1 cellular context compared by ENCODE assay signal in the genomic region with DNA sequence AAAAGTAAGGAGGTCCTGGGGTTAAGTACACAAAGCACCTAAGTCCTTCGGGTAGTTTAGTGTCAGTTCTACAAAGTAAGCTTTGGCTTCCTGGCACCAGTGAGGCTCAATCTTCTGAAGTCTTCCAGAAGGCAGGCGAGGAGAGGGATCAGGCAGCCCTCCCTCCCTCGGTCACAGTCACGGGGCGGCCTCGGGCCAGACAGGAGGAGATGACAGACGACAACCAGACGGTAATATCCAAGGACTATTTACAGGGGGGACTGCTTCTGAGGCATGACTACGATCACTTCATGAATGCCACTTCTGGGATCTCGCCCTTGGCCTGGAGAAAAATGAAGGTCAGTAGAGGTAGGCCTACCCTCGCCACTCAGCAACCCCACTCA.
TF ChIP-seq lines count a peak whose summit lies in the region.

No MANE protein-coding gene starts in this region.

TF ChIP-seq in K562, 482 proteins besides CTCF, POLR2A, EP300 and RAD21 (continues in another document):
- peak; percentile 36; the same call in 1 of the 2 replicates for TF ChIP-seq HDGF (IDR thresholded peaks at IDR 0.05)
- TF ChIP-seq ZNF695 (CRISPR knock-in tag; IDR thresholded peaks at IDR 0.05) = no peak
- TF ChIP-seq PHF21A (IDR thresholded peaks at IDR 0.05; ENCODE audit: borderline replicate concordance, low read depth) = no peak
- TF ChIP-seq SP1 (CRISPR knock-in tag; IDR thresholded peaks at IDR 0.05) = no peak
- TF ChIP-seq COPS2 (conservative IDR thresholded peaks at IDR 0.05) = no peak
- TF ChIP-seq CTCFL (IDR thresholded peaks at IDR 0.05; ENCODE audit: borderline replicate concordance, insufficient read depth, low read depth, low read length, poor library complexity, severe bottlenecking) = no peak
- TF ChIP-seq ZNF239 (CRISPR knock-in tag; IDR thresholded peaks at IDR 0.05) = no peak
- no peak for TF ChIP-seq CBX2 (IDR thresholded peaks at IDR 0.05; ENCODE audit: insufficient read depth, low read length, poor library complexity, severe bottlenecking)
- TF ChIP-seq PML (IDR thresholded peaks at IDR 0.05; ENCODE audit: low read length) = no peak
- TF ChIP-seq, protein P1, sequence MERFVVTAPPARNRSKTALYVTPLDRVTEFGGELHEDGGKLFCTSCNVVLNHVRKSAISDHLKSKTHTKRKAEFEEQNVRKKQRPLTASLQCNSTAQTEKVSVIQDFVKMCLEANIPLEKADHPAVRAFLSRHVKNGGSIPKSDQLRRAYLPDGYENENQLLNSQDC (CRISPR knock-in tag; IDR thresholded peaks at IDR 0.05) = no peak
- TF ChIP-seq ELF1 (tag; IDR thresholded peaks at IDR 0.05) = peak; percentile 37; the same call in 1 of the 2 replicates
- no peak for TF ChIP-seq FOXO4 (CRISPR knock-in tag; IDR thresholded peaks at IDR 0.05)
- no peak for TF ChIP-seq ZC3H4 (CRISPR knock-in tag; IDR thresholded peaks at IDR 0.05; ENCODE audit: borderline replicate concordance)
- TF ChIP-seq ZHX1 (conservative IDR thresholded peaks at IDR 0.05; ENCODE audit: low read length) = no peak
- TF ChIP-seq LEF1 (IDR thresholded peaks at IDR 0.05) = peak; percentile 43; the same call in 1 of the 2 replicates
- 0 out of 2 replicates have a peak, but pooled peaks have one; percentile 10 for TF ChIP-seq ZNF24 (IDR thresholded peaks at IDR 0.05)
- TF ChIP-seq, protein P2, sequence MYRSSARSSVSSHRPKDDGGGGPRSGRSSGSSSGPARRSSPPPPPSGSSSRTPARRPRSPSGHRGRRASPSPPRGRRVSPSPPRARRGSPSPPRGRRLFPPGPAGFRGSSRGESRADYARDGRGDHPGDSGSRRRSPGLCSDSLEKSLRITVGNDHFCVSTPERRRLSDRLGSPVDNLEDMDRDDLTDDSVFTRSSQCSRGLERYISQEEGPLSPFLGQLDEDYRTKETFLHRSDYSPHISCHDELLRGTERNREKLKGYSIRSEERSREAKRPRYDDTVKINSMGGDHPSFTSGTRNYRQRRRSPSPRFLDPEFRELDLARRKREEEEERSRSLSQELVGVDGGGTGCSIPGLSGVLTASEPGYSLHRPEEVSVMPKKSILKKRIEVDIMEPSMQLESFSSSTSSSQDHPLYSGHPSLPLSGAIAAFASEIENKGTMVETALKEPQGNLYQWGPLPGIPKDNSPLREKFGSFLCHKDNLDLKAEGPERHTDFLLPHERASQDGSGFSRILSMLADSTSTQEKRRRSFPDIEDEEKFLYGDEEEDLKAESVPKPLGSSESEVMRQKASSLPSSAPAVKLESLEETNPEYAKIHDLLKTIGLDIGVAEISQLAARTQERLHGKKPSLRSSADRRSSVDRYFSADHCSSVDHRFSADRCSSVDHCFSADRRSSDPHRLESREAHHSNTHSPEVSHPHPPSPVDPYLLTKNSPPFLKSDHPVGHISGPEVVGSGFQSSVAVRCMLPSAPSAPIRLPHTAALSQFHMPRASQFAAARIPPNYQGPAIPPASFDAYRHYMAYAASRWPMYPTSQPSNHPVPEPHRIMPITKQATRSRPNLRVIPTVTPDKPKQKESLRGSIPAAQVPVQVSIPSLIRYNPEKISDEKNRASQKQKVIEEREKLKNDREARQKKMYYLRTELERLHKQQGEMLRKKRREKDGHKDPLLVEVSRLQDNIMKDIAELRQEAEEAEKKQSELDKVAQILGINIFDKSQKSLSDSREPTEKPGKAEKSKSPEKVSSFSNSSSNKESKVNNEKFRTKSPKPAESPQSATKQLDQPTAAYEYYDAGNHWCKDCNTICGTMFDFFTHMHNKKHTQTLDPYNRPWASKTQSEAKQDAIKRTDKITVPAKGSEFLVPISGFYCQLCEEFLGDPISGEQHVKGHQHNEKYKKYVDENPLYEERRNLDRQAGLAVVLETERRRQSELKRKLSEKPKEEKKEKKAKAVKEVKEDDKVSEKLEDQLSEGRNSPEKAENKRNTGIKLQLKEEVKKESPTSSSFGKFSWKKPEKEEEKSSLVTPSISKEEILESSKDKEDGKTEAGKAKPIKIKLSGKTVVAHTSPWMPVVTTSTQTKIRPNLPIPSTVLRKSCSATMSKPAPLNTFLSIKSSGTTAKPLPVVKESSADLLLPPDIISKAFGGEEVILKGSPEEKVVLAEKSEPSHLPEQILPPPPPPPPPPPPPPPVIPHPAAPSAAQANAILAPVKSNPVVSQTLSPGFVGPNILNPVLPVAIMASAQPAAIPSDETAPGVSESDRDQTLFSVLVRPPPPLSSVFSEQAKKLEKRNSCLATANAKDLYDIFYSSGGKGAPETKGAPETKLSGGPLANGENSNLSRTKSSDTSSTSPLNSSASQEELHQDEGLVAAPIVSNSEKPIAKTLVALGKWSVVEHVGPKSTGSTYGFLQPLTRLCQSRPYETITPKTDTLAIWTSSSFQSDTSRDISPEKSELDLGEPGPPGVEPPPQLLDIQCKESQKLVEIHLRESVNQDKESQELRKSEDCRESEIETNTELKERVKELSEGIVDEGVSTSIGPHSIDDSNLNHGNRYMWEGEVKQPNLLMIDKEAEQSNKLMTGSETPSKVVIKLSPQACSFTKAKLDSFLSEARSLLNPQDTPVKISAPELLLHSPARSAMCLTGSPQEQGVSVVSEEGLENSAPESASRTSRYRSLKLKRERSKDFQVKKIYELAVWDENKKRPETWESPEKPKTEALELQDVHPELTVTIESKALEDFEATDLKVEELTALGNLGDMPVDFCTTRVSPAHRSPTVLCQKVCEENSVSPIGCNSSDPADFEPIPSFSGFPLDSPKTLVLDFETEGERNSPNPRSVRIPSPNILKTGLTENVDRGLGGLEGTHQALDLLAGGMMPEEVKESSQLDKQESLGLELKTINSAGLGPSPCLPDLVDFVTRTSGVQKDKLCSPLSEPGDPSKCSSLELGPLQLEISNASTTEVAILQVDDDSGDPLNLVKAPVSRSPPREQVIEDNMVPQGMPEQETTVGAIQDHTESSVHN (IDR thresholded peaks at IDR 0.05; ENCODE audit: borderline replicate concordance in 1 of 2, low read depth in 1 of 2) = 0 out of 4 replicates have a peak, but pooled peaks of 1 of the 2 experiments have one; percentile 33
- no peak for TF ChIP-seq ARID3B (CRISPR knock-in tag; IDR thresholded peaks at IDR 0.05; ENCODE audit: borderline replicate concordance)
- no peak for TF ChIP-seq KLF6 (CRISPR knock-in tag; IDR thresholded peaks at IDR 0.05; ENCODE audit: borderline replicate concordance)
- no peak for TF ChIP-seq SMARCC2 (IDR thresholded peaks at IDR 0.05; ENCODE audit: low read depth)
